Comparison of ENCODE assay signal across 29 cellular contexts in genomic region chr5:60812426-60812825, GRCh38.
"Had no signal": no experiment of that assay in that cellular context is flagged by ENCODE, and none has a peak within 500 bp of the region (broad histone marks: within the 10 kb centered on the region; RNA-seq: fewer than 3 reads in every experiment).

No MANE protein-coding gene starts in this region.

- H3K27me3 ChIP-seq: adrenal gland, body of pancreas, colonic mucosa, heart left ventricle had no signal

- H3K9me3 Mint-ChIP-seq: activated CD4-positive, alpha-beta memory T cell treated with anti-CD3 and anti-CD28 coated beads for 36 hours; activated CD4-positive, alpha-beta T cell treated with anti-CD3 and anti-CD28 coated beads, Interleukin-2, amount 10 ng/mL, durations not matched to agents 24 days and 14 days; activated naive CD4-positive, alpha-beta T cell treated with anti-CD3 and anti-CD28 coated beads for 36 hours; activated naive CD4-positive, alpha-beta T cell treated with anti-CD3 and anti-CD28 coated beads, Interleukin-2, amount 50 U/mL, for 24 hours; activated naive CD8-positive, alpha-beta T cell treated with anti-CD3 and anti-CD28 coated beads for 36 hours; activated naive CD8-positive, alpha-beta T cell treated with anti-CD3 and anti-CD28 coated beads, Interleukin-2, amount 50 U/mL, for 24 hours; activated T-helper 1 cell treated with anti-CD3 and anti-CD28 coated beads, Interleukin-12 subunit alpha, Interleukin-12 subunit beta, Interleukin-2, Interleukin-4 antibody, amounts not matched to agents 30 ng/mL and 10 ng/mL and 1 ng/mL, durations not matched to agents 14 hours and 24 hours and 36 hours; activated T-helper 2 cell treated with anti-CD3 and anti-CD28 coated beads, Interferon-gamma antibody, Interleukin-2, Interleukin-4, amounts not matched to agents 10 μg/mL and 5 μg/mL and 100 μg/mL, durations not matched to agents 14 hours and 24 hours and 36 hours; endodermal cell had no signal

- H3K36me3 ChIP-seq: adrenal gland, colonic mucosa, heart left ventricle had no signal

- DNase-seq: activated CD4-positive, alpha-beta memory T cell treated with anti-CD3 and anti-CD28 coated beads for 36 hours; activated CD4-positive, alpha-beta T cell treated with anti-CD3 and anti-CD28 coated beads for 36 hours; activated CD4-positive, alpha-beta T cell treated with anti-CD3 and anti-CD28 coated beads, Interleukin-2, amount 10 ng/mL, durations not matched to agents 24 days and 14 days; activated CD4-positive, CD25-positive, alpha-beta regulatory T cell; activated CD4-positive, CD25-positive, alpha-beta regulatory T cell treated with anti-CD3 and anti-CD28 coated beads, Interleukin-2, amount 50 U/mL, for 72 hours; activated CD8-positive, alpha-beta memory T cell treated with anti-CD3 and anti-CD28 coated beads, Interleukin-2, amount 10 ng/mL, durations not matched to agents 7 days and 5 days; activated CD8-positive, alpha-beta memory T cell treated with anti-CD3 and anti-CD28 coated beads, Interleukin-2, amount 50 U/mL, for 4 hours; activated CD8-positive, alpha-beta T cell treated with anti-CD3 and anti-CD28 coated beads, Interleukin-2, amount 10 ng/mL, durations not matched to agents 7 days and 5 days; activated effector memory CD4-positive, alpha-beta T cell treated with anti-CD3 and anti-CD28 coated beads, Interleukin-2, amount 50 U/mL, for 16 hours; activated naive CD4-positive, alpha-beta T cell treated with anti-CD3 and anti-CD28 coated beads for 36 hours; activated naive CD8-positive, alpha-beta T cell treated with anti-CD3 and anti-CD28 coated beads for 36 hours; activated naive CD8-positive, alpha-beta T cell treated with anti-CD3 and anti-CD28 coated beads, Interleukin-2, amount 50 U/mL, for 24 hours; activated T-cell treated with anti-CD3 and anti-CD28 coated beads, Interleukin-2, amount 50 U/mL, for 1 hour; activated T-cell treated with anti-CD3 and anti-CD28 coated beads, Interleukin-2, amount 50 U/mL, for 48 hours; adrenal gland; amygdala; aorta; body of pancreas; caudate nucleus; colonic mucosa; effector memory CD4-positive, alpha-beta T cell; endodermal cell; foreskin fibroblast; heart left ventricle; T-helper 2 cell had no signal

- H3K4me1 ChIP-seq: adrenal gland, colonic mucosa had no signal

- ATAC-seq: activated CD4-positive, alpha-beta T cell treated with anti-CD3 and anti-CD28 coated beads for 36 hours; activated CD8-positive, alpha-beta memory T cell treated with anti-CD3 and anti-CD28 coated beads, Interleukin-2, amount 10 ng/mL, durations not matched to agents 7 days and 5 days; activated CD8-positive, alpha-beta T cell treated with anti-CD3 and anti-CD28 coated beads, Interleukin-2, amount 10 ng/mL, durations not matched to agents 7 days and 5 days; activated naive CD8-positive, alpha-beta T cell treated with anti-CD3 and anti-CD28 coated beads, Interleukin-2, amount 50 U/mL, for 24 hours; body of pancreas; esophagus mucosa; heart left ventricle had no signal

- H3K4me1 Mint-ChIP-seq: activated CD4-positive, alpha-beta T cell treated with anti-CD3 and anti-CD28 coated beads for 36 hours; activated CD4-positive, alpha-beta T cell treated with anti-CD3 and anti-CD28 coated beads, Interleukin-2, amount 10 ng/mL, durations not matched to agents 24 days and 14 days; activated CD8-positive, alpha-beta memory T cell treated with anti-CD3 and anti-CD28 coated beads, Interleukin-2, amount 10 ng/mL, durations not matched to agents 7 days and 5 days; activated naive CD4-positive, alpha-beta T cell treated with anti-CD3 and anti-CD28 coated beads, Interleukin-2, amount 50 U/mL, for 24 hours; activated naive CD8-positive, alpha-beta T cell treated with anti-CD3 and anti-CD28 coated beads for 36 hours; activated naive CD8-positive, alpha-beta T cell treated with anti-CD3 and anti-CD28 coated beads, Interleukin-2, amount 50 U/mL, for 24 hours had no signal

- H3K4me3 ChIP-seq: adrenal gland, body of pancreas, colonic mucosa, heart left ventricle had no signal

- H3K9me3 ChIP-seq: body of pancreas, colonic mucosa had no signal

- H3K27ac Mint-ChIP-seq: activated CD4-positive, alpha-beta memory T cell treated with anti-CD3 and anti-CD28 coated beads for 36 hours; activated CD4-positive, alpha-beta T cell treated with anti-CD3 and anti-CD28 coated beads for 36 hours; activated CD4-positive, alpha-beta T cell treated with anti-CD3 and anti-CD28 coated beads, Interleukin-2, amount 10 ng/mL, durations not matched to agents 24 days and 14 days; activated CD8-positive, alpha-beta memory T cell treated with anti-CD3 and anti-CD28 coated beads, Interleukin-2, amount 10 ng/mL, durations not matched to agents 7 days and 5 days; activated CD8-positive, alpha-beta T cell treated with anti-CD3 and anti-CD28 coated beads, Interleukin-2, amount 10 ng/mL, durations not matched to agents 7 days and 5 days; activated naive CD4-positive, alpha-beta T cell treated with anti-CD3 and anti-CD28 coated beads for 36 hours; activated naive CD4-positive, alpha-beta T cell treated with anti-CD3 and anti-CD28 coated beads, Interleukin-2, amount 50 U/mL, for 24 hours; activated naive CD8-positive, alpha-beta T cell treated with anti-CD3 and anti-CD28 coated beads for 36 hours; activated naive CD8-positive, alpha-beta T cell treated with anti-CD3 and anti-CD28 coated beads, Interleukin-2, amount 50 U/mL, for 24 hours; activated T-helper 1 cell treated with anti-CD3 and anti-CD28 coated beads, Interleukin-12 subunit alpha, Interleukin-12 subunit beta, Interleukin-2, Interleukin-4 antibody, amounts not matched to agents 30 ng/mL and 10 ng/mL and 1 ng/mL, durations not matched to agents 14 hours and 24 hours and 36 hours; activated T-helper 2 cell treated with anti-CD3 and anti-CD28 coated beads, Interferon-gamma antibody, Interleukin-2, Interleukin-4, amounts not matched to agents 10 μg/mL and 5 μg/mL and 100 μg/mL, durations not matched to agents 14 hours and 24 hours and 36 hours; endodermal cell had no signal

- H3K27ac ChIP-seq: adrenal gland, body of pancreas, colonic mucosa, heart left ventricle had no signal

- H3K27me3 Mint-ChIP-seq: activated naive CD8-positive, alpha-beta T cell treated with anti-CD3 and anti-CD28 coated beads for 36 hours; activated naive CD8-positive, alpha-beta T cell treated with anti-CD3 and anti-CD28 coated beads, Interleukin-2, amount 50 U/mL, for 24 hours had no signal

- H3K4me3 Mint-ChIP-seq: activated CD4-positive, alpha-beta memory T cell treated with anti-CD3 and anti-CD28 coated beads for 36 hours; activated CD4-positive, alpha-beta T cell treated with anti-CD3 and anti-CD28 coated beads for 36 hours; activated CD4-positive, alpha-beta T cell treated with anti-CD3 and anti-CD28 coated beads, Interleukin-2, amount 10 ng/mL, durations not matched to agents 24 days and 14 days; activated CD8-positive, alpha-beta memory T cell treated with anti-CD3 and anti-CD28 coated beads, Interleukin-2, amount 10 ng/mL, durations not matched to agents 7 days and 5 days; activated CD8-positive, alpha-beta T cell treated with anti-CD3 and anti-CD28 coated beads, Interleukin-2, amount 10 ng/mL, durations not matched to agents 7 days and 5 days; activated naive CD4-positive, alpha-beta T cell treated with anti-CD3 and anti-CD28 coated beads for 36 hours; activated naive CD4-positive, alpha-beta T cell treated with anti-CD3 and anti-CD28 coated beads, Interleukin-2, amount 50 U/mL, for 24 hours; activated naive CD8-positive, alpha-beta T cell treated with anti-CD3 and anti-CD28 coated beads for 36 hours; activated naive CD8-positive, alpha-beta T cell treated with anti-CD3 and anti-CD28 coated beads, Interleukin-2, amount 50 U/mL, for 24 hours; activated T-helper 1 cell treated with anti-CD3 and anti-CD28 coated beads, Interleukin-12 subunit alpha, Interleukin-12 subunit beta, Interleukin-2, Interleukin-4 antibody, amounts not matched to agents 30 ng/mL and 10 ng/mL and 1 ng/mL, durations not matched to agents 14 hours and 24 hours and 36 hours; endodermal cell had no signal

- H3K36me3 Mint-ChIP-seq: activated CD4-positive, alpha-beta memory T cell treated with anti-CD3 and anti-CD28 coated beads for 36 hours; activated CD8-positive, alpha-beta memory T cell treated with anti-CD3 and anti-CD28 coated beads, Interleukin-2, amount 10 ng/mL, durations not matched to agents 7 days and 5 days; activated naive CD4-positive, alpha-beta T cell treated with anti-CD3 and anti-CD28 coated beads, Interleukin-2, amount 50 U/mL, for 24 hours; activated naive CD8-positive, alpha-beta T cell treated with anti-CD3 and anti-CD28 coated beads for 36 hours had no signal
